Comparison of ENCODE assay signal across 8 cellular contexts in the genomic region with DNA sequence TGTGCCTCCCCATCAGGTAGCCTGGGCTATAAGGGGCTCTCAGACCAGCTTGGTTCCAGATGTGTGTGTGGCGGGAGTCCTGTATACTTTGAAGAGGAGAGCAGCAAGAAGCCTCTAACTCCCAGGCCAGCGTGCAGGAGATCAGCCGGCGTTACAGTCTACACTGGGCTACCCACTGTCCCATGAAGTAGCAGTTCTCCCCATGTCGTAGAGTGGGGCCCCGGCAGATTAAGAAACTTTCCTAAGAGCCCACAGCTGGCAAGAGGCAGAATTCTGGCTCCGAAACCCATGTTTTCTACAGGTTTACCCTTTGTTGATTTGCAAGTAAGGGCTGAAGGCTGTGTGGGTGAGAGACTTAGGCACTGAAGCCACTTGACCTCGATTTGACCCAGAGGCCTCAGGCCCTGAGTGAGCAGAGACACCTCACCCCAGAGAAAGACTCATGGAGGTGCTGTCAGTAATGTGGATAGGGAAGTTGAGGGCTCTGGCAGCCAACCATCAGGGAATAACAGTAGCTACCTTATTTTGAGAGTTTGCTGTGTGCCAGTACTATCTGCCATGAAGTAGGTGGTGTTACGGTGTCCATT. TPM values are rescaled to one million over a fixed set of nuclear protein-coding genes. Genes with fewer than 3 reads are reported as not detected.
DNase-seq lines count a peak whose midpoint lies in the region; ATAC-seq and TF ChIP-seq lines count a peak whose summit lies in the region.

No MANE protein-coding gene starts in this region.

- no peaks in the 10 kb centered on the region; the same call in 1 of the 2 replicates for H3K27me3 ChIP-seq in H9 (ENCODE audit: insufficient read depth, low read length)
- H3K27me3 ChIP-seq in skeletal muscle satellite cell (ENCODE audit: control insufficient read depth, insufficient read depth, low read length) = no peaks in the 10 kb centered on the region

- H2BK12ac ChIP-seq in H9 (ENCODE audit: insufficient read length, low read depth, low read length) = no peak overlapping the region

- H3K9me3 ChIP-seq in H9 (ENCODE audit: control insufficient read depth, low read depth, low read length) (no peaks in the 10 kb centered on the region), T-helper 17 cell (ENCODE audit: control insufficient read depth, low read length, poor library complexity, severe bottlenecking) (no peaks in the 10 kb centered on the region), skeletal muscle satellite cell (replicated peaks; ENCODE audit: low read length) (no peaks in the 10 kb centered on the region)

- no peak overlapping the region for H4K5ac ChIP-seq in H9 (ENCODE audit: insufficient read length, low read depth, low read length)

- no peaks in the 10 kb centered on the region for H4K20me1 ChIP-seq in H9 (ENCODE audit: control insufficient read depth, insufficient read depth, insufficient read length)

- peak overlapping the region; percentile 47 for H3K4me2 ChIP-seq in H9 (ENCODE audit: insufficient read depth, insufficient read length, low read length)
- peak overlapping the region; percentile 82 for H3K4me2 ChIP-seq in skeletal muscle satellite cell (ENCODE audit: low read length)

- H3K9ac ChIP-seq in H9 (ENCODE audit: extremely low read depth, insufficient read length, low read length) = no peak overlapping the region
- H3K9ac ChIP-seq in skeletal muscle satellite cell (ENCODE audit: low read depth, low read length) = peak overlapping the region; percentile 79

- H3K36me3 Mint-ChIP-seq in H9 (ENCODE audit: insufficient read depth in 1 of 3, low read depth in 3 of 3) = no peaks in the 10 kb centered on the region; a peak in 1 of 7 replicates
- H3K36me3 Mint-ChIP-seq in T-helper 17 cell (ENCODE audit: low read depth) = peaks cover 2% of the 10 kb centered on the region

- no peak overlapping the region for H3K4ac ChIP-seq in H9 (ENCODE audit: low read depth, low read length)

- H3K14ac ChIP-seq in H9 (ENCODE audit: insufficient read depth, low read length) = no peak overlapping the region

- H3K79me2 ChIP-seq in H9 (ENCODE audit: insufficient read depth, low read length) = no peaks in the 10 kb centered on the region; the same call in 1 of the 2 replicates

- H3K18ac ChIP-seq in H9 (ENCODE audit: insufficient read length, low read depth, low read length) = no peak overlapping the region

- no peaks in the 10 kb centered on the region for H3K9me3 Mint-ChIP-seq in H9

- no peak overlapping the region for H3K56ac ChIP-seq in H9 (ENCODE audit: insufficient read length, low read depth, low read length)

- H2AFZ ChIP-seq in H9 (ENCODE audit: low read length) = no peak overlapping the region

- H3T11ph ChIP-seq in H9 (ENCODE audit: low read length) = no peak overlapping the region

- WGBS in H9 (ENCODE audit: extremely low coverage, insufficient read length, low lambda C conversion rate) = no CpG with 5 or more reads among the region's 9 CpGs

- no peak overlapping the region for H2BK120ac ChIP-seq in H9 (ENCODE audit: low read depth, low read length, poor library complexity, severe bottlenecking)

- no peak overlapping the region for H4K91ac ChIP-seq in H9 (ENCODE audit: insufficient read length, low read depth, low read length)

- H3K23me2 ChIP-seq in H9 (ENCODE audit: insufficient read length, low read depth, low read length, poor library complexity, severe bottlenecking) = peaks cover 15% of the 10 kb centered on the region

- H3K4me1 ChIP-seq in H9 (ENCODE audit: insufficient read depth, low read length) (peaks cover 3% of the 10 kb centered on the region; the same call in 1 of the 2 replicates), skeletal muscle satellite cell (ENCODE audit: control insufficient read depth, insufficient read depth, low read length) (peaks cover 36% of the 10 kb centered on the region)

- H2BK15ac ChIP-seq in H9 (ENCODE audit: low read depth, low read length) = no peak overlapping the region

- H3K79me1 ChIP-seq in H9 (ENCODE audit: insufficient read depth, low read depth, low read length, poor library complexity, severe bottlenecking) = no peaks in the 10 kb centered on the region

- H3K27me3 Mint-ChIP-seq in H9 (ENCODE audit: low read depth) (peaks cover 43% of the 10 kb centered on the region), T-helper 17 cell (no peaks in the 10 kb centered on the region)

- no peak overlapping the region for H3K27ac ChIP-seq in H9 (ENCODE audit: insufficient read length, low read depth, low read length)

- H3K4me3 Mint-ChIP-seq in H9 (peak overlapping the region; percentile 77 to 84), T-helper 17 cell (peak overlapping the region; percentile 90)

- no peak overlapping the region for H4K8ac ChIP-seq in H9 (replicated peaks; ENCODE audit: insufficient read length, low read depth, low read length)

- H2BK20ac ChIP-seq in H9 (ENCODE audit: low read depth, low read length, poor library complexity, severe bottlenecking) = no peak overlapping the region

- no peaks in the 10 kb centered on the region for H3K36me3 ChIP-seq in skeletal muscle satellite cell (ENCODE audit: insufficient read depth, low read length)

- no peak overlapping the region for H2BK5ac ChIP-seq in H9 (ENCODE audit: insufficient read length, low read length)

- H2AK5ac ChIP-seq in H9 (ENCODE audit: insufficient read length, low read length) = no peak overlapping the region

- H3K27ac Mint-ChIP-seq in H9 (no peak overlapping the region), T-helper 17 cell (peak overlapping the region; percentile 98)

- DNase-seq in AML-193 (lab: John Stamatoyannopoulos, UW) = peak; percentile 28 to 44
- no peak for DNase-seq in H9
- no peak for DNase-seq in T-helper 17 cell
- DNase-seq in fibroblast of mammary gland (ENCODE audit: low read depth) = no peak
- DNase-seq in NCI-H69 (lab: John Stamatoyannopoulos, UW) = no peak

- peaks cover 23 to 30% of the 10 kb centered on the region in 2 experiments for H3K4me1 Mint-ChIP-seq in H9
- peaks cover 47% of the 10 kb centered on the region for H3K4me1 Mint-ChIP-seq in T-helper 17 cell

- peak overlapping the region; percentile 40 for H3K4me3 ChIP-seq in fibroblast of mammary gland (ENCODE audit: control insufficient read depth, low read depth, low read length)
- peak overlapping the region; percentile 68 for H3K4me3 ChIP-seq in skeletal muscle satellite cell (ENCODE audit: low read length)

- no peak overlapping the region for H3K23ac ChIP-seq in H9 (ENCODE audit: insufficient read length, low read depth, low read length)

- TF ChIP-seq CTCF in H9 (conservative IDR thresholded peaks at IDR 0.05) = no peak
- no peak for TF ChIP-seq CTCF in fibroblast of mammary gland (conservative IDR thresholded peaks at IDR 0.05; ENCODE audit: control insufficient read depth, insufficient read depth, low read depth, low read length)

- peak; percentile 5 for ATAC-seq in T-helper 17 cell
- ATAC-seq in HG03439 (IDR thresholded peaks at IDR 0.05; ENCODE audit: unreplicated experiment) = no peak
- ATAC-seq in HG03095 (IDR thresholded peaks at IDR 0.05; ENCODE audit: unreplicated experiment) = no peak

RNA-seq across cellular contexts. Expression of a gene that starts 0.9 kb away (rescaled TPM):
- total RNA-seq in H9 (2021) (15.3 and 16.1 TPM in 2 replicates), T-helper 17 cell (100 to 1,000 TPM; 106 to 126 TPM)
- total RNA-seq in skeletal muscle satellite cell (2012; rRNA removed) = 21.8 and 29.7 TPM in 2 replicates

Comparison
In these comparisons a context has a peak if more than half of its experiments do, and no peak if none do; other contexts are left out.
1. DNase-seq: peak in AML-193 (2 of 2); none in H9 (single experiment), T-helper 17 cell (0 of 3), fibroblast of mammary gland (single experiment) and NCI-H69 (single experiment).